Comparison of ENCODE assay signal across 24 cellular contexts in genomic region chr6:150637266-150637665, GRCh38.
"Had no signal": no experiment of that assay in that cellular context is flagged by ENCODE, and none has a peak within 500 bp of the region (broad histone marks: within the 10 kb centered on the region; RNA-seq: fewer than 3 reads in every experiment).

No MANE protein-coding gene starts in this region.

- H3K27me3 ChIP-seq: brain microvascular endothelial cell, esophagus squamous epithelium, left lung, sigmoid colon had no signal

- H3K27ac ChIP-seq: brain microvascular endothelial cell, esophagus squamous epithelium, neutrophil, sigmoid colon, WERI-Rb-1 had no signal

- H3K9me3 ChIP-seq: esophagus squamous epithelium, left lung, mucosa of descending colon, neutrophil, sigmoid colon had no signal

- DNase-seq: activated CD4-positive, alpha-beta T cell treated with anti-CD3 and anti-CD28 coated beads for 4 hours; activated CD8-positive, alpha-beta memory T cell treated with anti-CD3 and anti-CD28 coated beads, Interleukin-2, amount 50 U/mL, for 4 hours; activated CD8-positive, alpha-beta T cell treated with anti-CD3 and anti-CD28 coated beads for 36 hours; activated gamma-delta T cell treated with Interleukin-2 at 50 U/mL for 16 hours; activated T-cell treated with anti-CD3 and anti-CD28 coated beads, Interleukin-2, amount 50 U/mL, for 72 hours; brain microvascular endothelial cell; cerebellar nuclear complex; effector CD8-positive, alpha-beta T cell; esophagus squamous epithelium; hippocampal formation; kidney; left lung; mammary epithelial cell; mucosa of descending colon; naive thymus-derived CD8-positive, alpha-beta T cell; sigmoid colon; stimulated activated CD4-positive, alpha-beta T cell treated with anti-CD3 and anti-CD28 coated beads, Interleukin-12 subunit alpha, Interleukin-12 subunit beta, amount 100 ng/mL, for 4 hours; stimulated activated naive CD4-positive, alpha-beta T cell; T-cell; T1000; trophoblast cell; WERI-Rb-1 had no signal

- H3K9me3 Mint-ChIP-seq: activated CD8-positive, alpha-beta T cell treated with anti-CD3 and anti-CD28 coated beads for 36 hours; activated T-cell treated with anti-CD3 and anti-CD28 coated beads, Interleukin-2, amount 50 U/mL, for 72 hours; naive thymus-derived CD8-positive, alpha-beta T cell; T-cell had no signal

- H3K36me3 ChIP-seq: brain microvascular endothelial cell, esophagus squamous epithelium, left lung, neutrophil, sigmoid colon, WERI-Rb-1 had no signal

- H3K36me3 Mint-ChIP-seq: activated naive CD8-positive, alpha-beta T cell; naive thymus-derived CD8-positive, alpha-beta T cell; T-cell had no signal

- H3K4me3 Mint-ChIP-seq: activated CD8-positive, alpha-beta T cell treated with anti-CD3 and anti-CD28 coated beads for 36 hours; activated naive CD8-positive, alpha-beta T cell; T-cell had no signal

- H3K27ac Mint-ChIP-seq: activated CD8-positive, alpha-beta T cell treated with anti-CD3 and anti-CD28 coated beads for 36 hours; activated naive CD8-positive, alpha-beta T cell had no signal

- H3K4me3 ChIP-seq: esophagus squamous epithelium, left lung, mucosa of descending colon, sigmoid colon had no signal

- ATAC-seq: activated CD8-positive, alpha-beta T cell treated with anti-CD3 and anti-CD28 coated beads for 36 hours; left lung; mucosa of descending colon; naive thymus-derived CD8-positive, alpha-beta T cell; T-cell had no signal
